ENCODE assay signal across 1 cellular context in genomic region chr12:57238854-57239554, GRCh38.
TF ChIP-seq lines count a peak whose summit lies in the region.

No MANE protein-coding gene starts in this region.

TF ChIP-seq in HepG2, 621 proteins besides CTCF, POLR2A, EP300 and RAD21 (continued from another document and continues in another):
- TF ChIP-seq ZBTB14 (CRISPR knock-in tag; IDR thresholded peaks at IDR 0.05) (0 out of 2 replicates have a peak, but pooled peaks have one; percentile 44), ZKSCAN1 (IDR thresholded peaks at IDR 0.05; ENCODE audit: low read length) (no peak), NCOA2 (CRISPR knock-in tag; IDR thresholded peaks at IDR 0.05) (0 out of 2 replicates have a peak, but pooled peaks have one; percentile 16), ASH2L (IDR thresholded peaks at IDR 0.05; ENCODE audit: insufficient read length, low read depth, low read length) (peak; percentile 31), NFKBIZ (CRISPR knock-in tag; IDR thresholded peaks at IDR 0.05) (no peak), ZNF800 (CRISPR knock-in tag; IDR thresholded peaks at IDR 0.05) (peak; percentile 64), STAT6 (CRISPR knock-in tag; IDR thresholded peaks at IDR 0.05; ENCODE audit: borderline replicate concordance) (peak; percentile 84; the same call in 1 of the 2 replicates), NCOA5 (CRISPR knock-in tag; IDR thresholded peaks at IDR 0.05) (no peak), ZNF138 (CRISPR knock-in tag; IDR thresholded peaks at IDR 0.05; ENCODE audit: low read depth) (no peak), ZNF530 (CRISPR knock-in tag; IDR thresholded peaks at IDR 0.05; ENCODE audit: low read depth) (no peak), MEIS2 (CRISPR knock-in tag; IDR thresholded peaks at IDR 0.05) (no peak), ZMAT3 (CRISPR knock-in tag; conservative IDR thresholded peaks at IDR 0.05) (no peak), SOX5 (CRISPR knock-in tag; IDR thresholded peaks at IDR 0.05; ENCODE audit: borderline replicate concordance) (no peak), BRCA1 (CRISPR knock-in tag; IDR thresholded peaks at IDR 0.05) (no peak), ZNF292 (CRISPR knock-in tag; IDR thresholded peaks at IDR 0.05; ENCODE audit: borderline replicate concordance, low read depth) (0 out of 2 replicates have a peak, but pooled peaks have one; percentile 14), ZNF513 (CRISPR knock-in tag; conservative IDR thresholded peaks at IDR 0.05) (no peak), ZNF546 (CRISPR knock-in tag; conservative IDR thresholded peaks at IDR 0.05) (no peak), ZNF891 (CRISPR knock-in tag; IDR thresholded peaks at IDR 0.05) (no peak), ZNF883 (CRISPR knock-in tag; IDR thresholded peaks at IDR 0.05; ENCODE audit: not compliant biosample characterization) (no peak), GATAD1 (CRISPR knock-in tag; IDR thresholded peaks at IDR 0.05) (peak; percentile 62; the same call in 1 of the 2 replicates), ARID2 (CRISPR knock-in tag; IDR thresholded peaks at IDR 0.05; ENCODE audit: borderline replicate concordance) (no peak), PREB (CRISPR knock-in tag; IDR thresholded peaks at IDR 0.05) (no peak), FOXO1 (CRISPR knock-in tag; IDR thresholded peaks at IDR 0.05) (peak; percentile 56), ZNF543 (CRISPR knock-in tag; IDR thresholded peaks at IDR 0.05) (no peak), REPIN1 (CRISPR knock-in tag; IDR thresholded peaks at IDR 0.05; ENCODE audit: borderline replicate concordance, low read depth) (peak; percentile 81; the same call in 1 of the 2 replicates), THAP11 (CRISPR knock-in tag; IDR thresholded peaks at IDR 0.05) (peak; percentile 83), ZNF720 (CRISPR knock-in tag; IDR thresholded peaks at IDR 0.05) (no peak; the same call in 1 of the 2 replicates), ZNF343 (CRISPR knock-in tag; IDR thresholded peaks at IDR 0.05) (no peak), CCAR2 (optimal IDR thresholded peaks at IDR 0.05; ENCODE audit: low read depth, low read length) (no peak), SRSF1 (optimal IDR thresholded peaks at IDR 0.05; ENCODE audit: low read depth, low read length) (peak; percentile 78), PCBP1 (IDR thresholded peaks at IDR 0.05; ENCODE audit: borderline replicate concordance, low read depth, low read length) (0 out of 2 replicates have a peak, but pooled peaks have one; percentile 29), KLF11 (CRISPR knock-in tag; IDR thresholded peaks at IDR 0.05) (no peak; the same call in 1 of the 2 replicates), ZNF484 (CRISPR knock-in tag; IDR thresholded peaks at IDR 0.05; ENCODE audit: borderline replicate concordance, low read depth) (no peak), RBM39 (IDR thresholded peaks at IDR 0.05; ENCODE audit: low read depth, low read length, poor library complexity, severe bottlenecking) (peak; percentile 30), SIX1 (CRISPR knock-in tag; IDR thresholded peaks at IDR 0.05; ENCODE audit: borderline replicate concordance) (no peak), ZBTB25 (CRISPR knock-in tag; IDR thresholded peaks at IDR 0.05) (no peak; the same call in 1 of the 2 replicates), SAFB2 (CRISPR knock-in tag; IDR thresholded peaks at IDR 0.05; ENCODE audit: borderline replicate concordance, low read depth) (no peak), TIGD3 (CRISPR knock-in tag; IDR thresholded peaks at IDR 0.05; ENCODE audit: borderline replicate concordance) (no peak; the same call in 1 of the 2 replicates), CEBPZ (IDR thresholded peaks at IDR 0.05; ENCODE audit: low read length) (no peak), KLF6 (CRISPR knock-in tag; IDR thresholded peaks at IDR 0.05) (no peak; the same call in 1 of the 2 replicates), ZNF776 (CRISPR knock-in tag; IDR thresholded peaks at IDR 0.05) (0 out of 2 replicates have a peak, but pooled peaks have one; percentile 36), ATF1 (CRISPR knock-in tag; IDR thresholded peaks at IDR 0.05) (no peak), CAMTA2 (CRISPR knock-in tag; IDR thresholded peaks at IDR 0.05; ENCODE audit: borderline replicate concordance) (no peak), ZIK1 (CRISPR knock-in tag; IDR thresholded peaks at IDR 0.05; ENCODE audit: borderline replicate concordance, low read depth) (no peak), JDP2 (CRISPR knock-in tag; IDR thresholded peaks at IDR 0.05; ENCODE audit: borderline replicate concordance) (no peak), TAF15 (IDR thresholded peaks at IDR 0.05; ENCODE audit: low read depth, low read length, poor library complexity, severe bottlenecking) (peak; percentile 56), XBP1 (CRISPR knock-in tag; IDR thresholded peaks at IDR 0.05) (no peak), HBP1 (CRISPR knock-in tag; IDR thresholded peaks at IDR 0.05; ENCODE audit: low read depth) (0 out of 2 replicates have a peak, but pooled peaks have one; percentile 51), JUND (CRISPR knock-in tag; IDR thresholded peaks at IDR 0.05) (peak; percentile 55; the same call in 1 of the 2 replicates)
